In the genomic region with DNA sequence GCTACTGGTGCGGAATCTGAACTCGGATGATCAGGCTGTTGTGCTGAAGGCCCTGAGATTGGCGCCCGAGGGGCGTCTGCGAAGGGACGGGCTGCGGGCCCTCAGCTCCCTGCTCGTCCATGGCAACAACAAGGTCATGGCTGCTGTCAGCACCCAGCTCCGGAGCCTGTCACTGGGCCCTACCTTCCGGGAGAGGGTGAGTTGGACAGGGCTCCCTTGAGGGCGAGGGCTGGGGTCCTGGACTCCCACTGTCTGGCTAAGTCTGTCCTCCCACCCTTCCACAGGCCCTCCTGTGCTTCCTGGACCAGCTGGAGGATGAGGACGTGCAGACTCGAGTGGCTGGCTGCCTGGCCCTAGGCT, we compare ENCODE assay signal across 14 cellular contexts.
"Had no signal": no experiment of that assay in that cellular context is flagged by ENCODE, and none has a peak within 500 bp of the region (broad histone marks: within the 10 kb centered on the region; RNA-seq: fewer than 3 reads in every experiment).

No MANE protein-coding gene starts in this region.

- H3K4me1 ChIP-seq: parathyroid adenoma had no signal

- H3K27ac ChIP-seq: parathyroid adenoma had no signal

- H3K9me3 Mint-ChIP-seq: activated T-helper 17 cell treated with anti-CD3 and anti-CD28 coated beads, Interleukin-2, amount 50 U/mL, for 72 hours; endodermal cell; naive B cell; stimulated activated naive CD8-positive, alpha-beta T cell treated with anti-CD3 and anti-CD28 coated beads, Interleukin-15, Interleukin-2, amounts not matched to agents 100 ng/mL and 50 ng/mL, for 24 hours; type B pancreatic cell had no signal

- H3K4me3 Mint-ChIP-seq: activated T-helper 17 cell treated with anti-CD3 and anti-CD28 coated beads, Interleukin-2, amount 50 U/mL, for 72 hours; endodermal cell; stimulated activated naive CD8-positive, alpha-beta T cell treated with anti-CD3 and anti-CD28 coated beads, Interleukin-15, Interleukin-2, amounts not matched to agents 100 ng/mL and 50 ng/mL, for 24 hours; type B pancreatic cell had no signal

- H3K9ac ChIP-seq: parathyroid adenoma had no signal

- H3K4me3 ChIP-seq: ascending aorta, heart right ventricle, lung had no signal

- H3K27me3 ChIP-seq: ascending aorta, heart right ventricle had no signal

- H3K27ac Mint-ChIP-seq: endodermal cell, type B pancreatic cell had no signal

- ATAC-seq: activated T-helper 17 cell treated with anti-CD3 and anti-CD28 coated beads, Interleukin-2, amount 50 U/mL, for 72 hours; heart right ventricle; left cardiac atrium had no signal

- H3K27me3 Mint-ChIP-seq: activated T-helper 17 cell treated with anti-CD3 and anti-CD28 coated beads, Interleukin-2, amount 50 U/mL, for 72 hours; naive B cell; stimulated activated naive CD8-positive, alpha-beta T cell treated with anti-CD3 and anti-CD28 coated beads, Interleukin-15, Interleukin-2, amounts not matched to agents 100 ng/mL and 50 ng/mL, for 24 hours had no signal

- H2AFZ ChIP-seq: parathyroid adenoma had no signal

- H3K9me3 ChIP-seq: ascending aorta, heart right ventricle had no signal

- H3K4me1 Mint-ChIP-seq: endodermal cell had no signal

- DNase-seq: activated CD4-positive, CD25-positive, alpha-beta regulatory T cell treated with anti-CD3 and anti-CD28 coated beads, Interleukin-2, amount 50 U/mL, for 72 hours; activated naive CD4-positive, alpha-beta T cell treated with Interleukin-2 at 50 U/mL for 16 hours; endodermal cell; heart right ventricle; naive B cell; stimulated activated CD4-positive, alpha-beta T cell treated with anti-CD3 and anti-CD28 coated beads, Interleukin-2, amount 100 ng/mL, for 48 hours; T1000 had no signal

- H3K79me2 ChIP-seq: parathyroid adenoma had no signal
